ENCODE assay signal across 20 cellular contexts in genomic region chr4:156606444-156607197, GRCh38.
DNase-seq lines count a peak whose midpoint lies in the region; ATAC-seq and TF ChIP-seq lines count a peak whose summit lies in the region.
"Had no signal": no experiment of that assay in that cellular context is flagged by ENCODE, and none has a peak within 500 bp of the region (broad histone marks: within the 10 kb centered on the region; RNA-seq: fewer than 3 reads in every experiment).

No MANE protein-coding gene starts in this region.

- CTCF ChIA-PET in SK-N-SH (lab: Yijun Ruan, JAX) (no interaction called here), Caco-2 (lab: Charles Lee) (interaction anchor here (0.7 kb wide), 1 partner anchor 10 kb away, joined by 3 read pairs; no protein-coding TSS in a partner anchor)

- POLR2A ChIA-PET in SK-N-SH (lab: Yijun Ruan, JAX): no interaction called here
- POLR2A ChIA-PET in Caco-2 (lab: Charles Lee): no interaction called here

- H3K27me3 Mint-ChIP-seq in nephron (ENCODE audit: low read depth) (no peaks in the 10 kb centered on the region), Caco-2 (ENCODE audit: insufficient read depth, unreplicated experiment) (peaks cover 1% of the 10 kb centered on the region)
- H3K27me3 Mint-ChIP-seq: activated naive CD4-positive, alpha-beta T cell treated with anti-CD3 and anti-CD28 coated beads, Interleukin-2, amount 10 ng/mL, durations not matched to agents 7 days and 5 days; naive thymus-derived CD8-positive, alpha-beta T cell had no signal

- H3K4me1 ChIP-seq in SK-N-SH (ENCODE audit: control insufficient read depth in 1 of 2, insufficient read depth in 2 of 2, low read depth in 1 of 2, low read length in 1 of 2): peaks cover 0 to 11% of the 10 kb centered on the region in 2 experiments; a peak in 1 of 4 replicates
- H3K4me1 ChIP-seq in fibroblast of lung (ENCODE audit: control insufficient read depth, extremely low read depth, insufficient read depth, low read length): peaks cover 2% of the 10 kb centered on the region
- no peaks in the 10 kb centered on the region for H3K4me1 ChIP-seq in left ventricle myocardium inferior
- no peaks in the 10 kb centered on the region for H3K4me1 ChIP-seq in Caco-2
- H3K4me1 ChIP-seq in aorta (ENCODE audit: control insufficient read depth in 1 of 2, insufficient read depth in 2 of 2, low read length in 2 of 2): peaks cover 0 to 5% of the 10 kb centered on the region in 2 donors
- H3K4me1 ChIP-seq: body of pancreas, gastrocnemius medialis, transverse colon had no signal

- no TSS peak for BruUV-seq in Caco-2 (replicated peaks; lab: Mats Ljungman, UMichigan)

- H3K4me2 ChIP-seq in SK-N-SH: peak overlapping the region; percentile 26; the same call in 1 of the 2 replicates
- no peak overlapping the region for H3K4me2 ChIP-seq in fibroblast of lung (ENCODE audit: extremely low read depth, insufficient read depth, low read length)

- peaks cover 16% of the 10 kb centered on the region for H3F3A ChIP-seq in SK-N-SH (replicated peaks; ENCODE audit: insufficient read depth)

- H3K9me2 ChIP-seq in SK-N-SH: no peaks in the 10 kb centered on the region

- TF ChIP-seq CTCF in SK-N-SH (IDR thresholded peaks at IDR 0.05): no peak
- TF ChIP-seq CTCF in fibroblast of lung (conservative IDR thresholded peaks at IDR 0.05 in 1 of 2, IDR thresholded peaks at IDR 0.05 in 1 of 2; ENCODE audit: low read depth in 1 of 2, low read length in 2 of 2): no peak
- TF ChIP-seq CTCF in nephron (IDR thresholded peaks at IDR 0.05; ENCODE audit: unreplicated experiment in 3 of 3): no peak
- no peak for TF ChIP-seq CTCF in left ventricle myocardium inferior (IDR thresholded peaks at IDR 0.05; ENCODE audit: borderline replicate concordance)
- no peak for TF ChIP-seq CTCF in Caco-2 (IDR thresholded peaks at IDR 0.05; ENCODE audit: insufficient read depth in 1 of 2, low read depth in 1 of 2, low read length in 1 of 2, severe bottlenecking in 1 of 2, unreplicated experiment in 1 of 2)

- H3K36me3 ChIP-seq in SK-N-SH (replicated peaks in 1 of 2; ENCODE audit: control insufficient read depth in 1 of 2, insufficient read depth in 2 of 2, low read length in 1 of 2) (no peaks in the 10 kb centered on the region), fibroblast of lung (ENCODE audit: control insufficient read depth, insufficient read depth, low read length) (no peaks in the 10 kb centered on the region), left ventricle myocardium inferior (no peaks in the 10 kb centered on the region), Caco-2 (ENCODE audit: control insufficient read depth, insufficient read depth, low read length) (no peaks in the 10 kb centered on the region), aorta (ENCODE audit: control insufficient read depth in 1 of 2, insufficient read depth in 2 of 2, low read length in 1 of 2) (no peaks in the 10 kb centered on the region)
- H3K36me3 ChIP-seq: gastrocnemius medialis, transverse colon had no signal

- H3K27ac ChIP-seq in SK-N-SH (ENCODE audit: low read depth in 2 of 2, low read length in 1 of 2) (peak overlapping the region; percentile 31 to 43; a peak in 3 of 4 replicates), fibroblast of lung (ENCODE audit: insufficient read depth, low read length) (no peak overlapping the region), left ventricle myocardium inferior (replicated peaks) (no peak overlapping the region), aorta (ENCODE audit: low read depth in 1 of 2, low read length in 2 of 2) (no peak overlapping the region)
- H3K27ac ChIP-seq: body of pancreas, gastrocnemius medialis, skin epidermis, transverse colon had no signal

- H3K36me3 Mint-ChIP-seq in nephron (ENCODE audit: low read depth) (no peaks in the 10 kb centered on the region), Caco-2 (ENCODE audit: insufficient read depth, unreplicated experiment) (no peaks in the 10 kb centered on the region)
- H3K36me3 Mint-ChIP-seq: activated naive CD4-positive, alpha-beta T cell treated with anti-CD3 and anti-CD28 coated beads, Interleukin-2, amount 10 ng/mL, durations not matched to agents 7 days and 5 days; naive thymus-derived CD8-positive, alpha-beta T cell had no signal

- H4K20me1 ChIP-seq in SK-N-SH (ENCODE audit: insufficient read depth): no peaks in the 10 kb centered on the region
- no peaks in the 10 kb centered on the region for H4K20me1 ChIP-seq in fibroblast of lung (ENCODE audit: control insufficient read depth, extremely low read depth, insufficient read depth, low read length)

- H3K9me3 Mint-ChIP-seq in nephron (peaks cover 4% of the 10 kb centered on the region), Caco-2 (ENCODE audit: unreplicated experiment) (peaks cover 3% of the 10 kb centered on the region)

- H3K27me3 ChIP-seq in SK-N-SH (ENCODE audit: insufficient read depth): no peaks in the 10 kb centered on the region
- H3K27me3 ChIP-seq in fibroblast of lung (ENCODE audit: control insufficient read depth, insufficient read depth, low read length): no peaks in the 10 kb centered on the region
- no peaks in the 10 kb centered on the region for H3K27me3 ChIP-seq in left ventricle myocardium inferior (ENCODE audit: low read depth)
- H3K27me3 ChIP-seq in Caco-2 (replicated peaks; ENCODE audit: control insufficient read depth, insufficient read depth, low read length): no peaks in the 10 kb centered on the region
- no peaks in the 10 kb centered on the region for H3K27me3 ChIP-seq in aorta (ENCODE audit: control insufficient read depth in 1 of 2, insufficient read depth in 2 of 2, low read length in 1 of 2)
- H3K27me3 ChIP-seq: body of pancreas, gastrocnemius medialis, transverse colon had no signal

- intact Hi-C loops in left ventricle myocardium inferior (cut with micrococcal nuclease) (no loop called here), Caco-2 (cut with micrococcal nuclease; ENCODE audit: unreplicated experiment) (no loop called here), aorta (cut with DNase I) (no loop called here)

- WGBS in SK-N-SH (ENCODE audit: low lambda C conversion rate): 61% methylated on average over 4 of the region's 4 CpGs
- WGBS in aorta, 2 donors: 46 to 50% methylated on average over 4 of the region's 4 CpGs

- DNase-seq in SK-N-SH (no peak), fibroblast of lung (ENCODE audit: low read depth in 2 of 2) (peak; percentile 18 to 99), left ventricle myocardium inferior (no peak), Caco-2 (no peak), aorta (no peak), NCI-H748 treated with DMSO at 0.1 percent for 48 hours (lab: John Stamatoyannopoulos, UW) (no peak)
- DNase-seq: activated naive CD4-positive, alpha-beta T cell treated with anti-CD3 and anti-CD28 coated beads, Interleukin-2, amount 10 ng/mL, durations not matched to agents 7 days and 5 days; activated T-cell treated with anti-CD3 and anti-CD28 coated beads, Interleukin-2, amount 50 U/mL, for 72 hours; body of pancreas; gastrocnemius medialis; naive thymus-derived CD8-positive, alpha-beta T cell; NCI-H1436; NCI-H526; stimulated activated naive CD8-positive, alpha-beta T cell treated with anti-CD3 and anti-CD28 coated beads, Interleukin-15, Interleukin-2, amounts not matched to agents 100 U/mL and 50 U/mL, for 24 hours; transverse colon had no signal

- H3K27ac Mint-ChIP-seq in nephron (peak overlapping the region; percentile 64 to 83 (median 79)), Caco-2 (ENCODE audit: unreplicated experiment) (no peak overlapping the region)
- H3K27ac Mint-ChIP-seq: activated naive CD4-positive, alpha-beta T cell treated with anti-CD3 and anti-CD28 coated beads, Interleukin-2, amount 10 ng/mL, durations not matched to agents 7 days and 5 days; activated T-cell treated with anti-CD3 and anti-CD28 coated beads, Interleukin-2, amount 50 U/mL, for 72 hours; naive thymus-derived CD8-positive, alpha-beta T cell had no signal

- no peak overlapping the region for H3K9ac ChIP-seq in SK-N-SH
- H3K9ac ChIP-seq in fibroblast of lung (ENCODE audit: insufficient read depth, low read length): no peak overlapping the region

- H3K4me1 Mint-ChIP-seq in nephron: peaks cover 31% of the 10 kb centered on the region
- H3K4me1 Mint-ChIP-seq in Caco-2 (ENCODE audit: low read depth, unreplicated experiment): no peaks in the 10 kb centered on the region
- H3K4me1 Mint-ChIP-seq: activated naive CD4-positive, alpha-beta T cell treated with anti-CD3 and anti-CD28 coated beads, Interleukin-2, amount 10 ng/mL, durations not matched to agents 7 days and 5 days; naive thymus-derived CD8-positive, alpha-beta T cell had no signal

- no peak for ATAC-seq in aorta (ENCODE audit: low FRiP score)
- ATAC-seq: activated CD4-positive, CD25-positive, alpha-beta regulatory T cell treated with anti-CD3 and anti-CD28 coated beads, Interleukin-2, amount 50 U/mL, for 24 hours; activated T-cell treated with anti-CD3 and anti-CD28 coated beads, Interleukin-2, amount 50 U/mL, for 72 hours; body of pancreas; gastrocnemius medialis; HCT116; naive thymus-derived CD8-positive, alpha-beta T cell; stimulated activated naive CD8-positive, alpha-beta T cell treated with anti-CD3 and anti-CD28 coated beads, Interleukin-15, Interleukin-2, amounts not matched to agents 100 U/mL and 50 U/mL, for 24 hours had no signal

- no peak for TF ChIP-seq EP300 in SK-N-SH (IDR thresholded peaks at IDR 0.05; ENCODE audit: borderline replicate concordance in 1 of 2, low read depth in 1 of 2, low read length in 1 of 2)

- H3K79me2 ChIP-seq in SK-N-SH (ENCODE audit: insufficient read depth) (no peaks in the 10 kb centered on the region), fibroblast of lung (ENCODE audit: control insufficient read depth, insufficient read depth, low read length) (no peaks in the 10 kb centered on the region)

- TF ChIP-seq RAD21 in SK-N-SH (IDR thresholded peaks at IDR 0.05; ENCODE audit: low read length): no peak

- H3K4me3 ChIP-seq in SK-N-SH (ENCODE audit: low read depth in 2 of 2, low read length in 1 of 2): no peak overlapping the region
- no peak overlapping the region for H3K4me3 ChIP-seq in fibroblast of lung (replicated peaks in 1 of 4; ENCODE audit: control extremely low read depth in 1 of 4, insufficient read depth in 1 of 4, low read depth in 3 of 4, low read length in 4 of 4)
- H3K4me3 ChIP-seq in left ventricle myocardium inferior: no peak overlapping the region
- no peak overlapping the region for H3K4me3 ChIP-seq in Caco-2 (ENCODE audit: low read depth, low read length)
- H3K4me3 ChIP-seq in aorta (ENCODE audit: low read length in 2 of 2): no peak overlapping the region
- H3K4me3 ChIP-seq: body of pancreas, gastrocnemius medialis, lung, skin epidermis, transverse colon had no signal

- 0 out of 2 replicates have a peak overlapping the region, but pooled peaks have one; percentile 49 for H2AFZ ChIP-seq in SK-N-SH (ENCODE audit: low read depth)
- no peak overlapping the region for H2AFZ ChIP-seq in fibroblast of lung (ENCODE audit: low read length)

- H3K4me3 Mint-ChIP-seq in nephron (no peak overlapping the region), Caco-2 (ENCODE audit: unreplicated experiment) (no peak overlapping the region)
- H3K4me3 Mint-ChIP-seq: activated naive CD4-positive, alpha-beta T cell treated with anti-CD3 and anti-CD28 coated beads, Interleukin-2, amount 10 ng/mL, durations not matched to agents 7 days and 5 days; activated T-cell treated with anti-CD3 and anti-CD28 coated beads, Interleukin-2, amount 50 U/mL, for 72 hours; naive thymus-derived CD8-positive, alpha-beta T cell had no signal

- H3K9me3 ChIP-seq in SK-N-SH (no peaks in the 10 kb centered on the region), fibroblast of lung (ENCODE audit: control insufficient read depth, insufficient read depth, low read depth, low read length) (no peaks in the 10 kb centered on the region), left ventricle myocardium inferior (replicated peaks) (no peaks in the 10 kb centered on the region), Caco-2 (no peaks in the 10 kb centered on the region), aorta (ENCODE audit: control insufficient read depth, low read length) (no peaks in the 10 kb centered on the region)
- H3K9me3 ChIP-seq: body of pancreas, gastrocnemius medialis, transverse colon had no signal

Comparison
In these comparisons a context has a peak if more than half of its experiments do, and no peak if none do; other contexts are left out.
1. DNase-seq: peak in fibroblast of lung (2 of 2); none in SK-N-SH (single experiment), left ventricle myocardium inferior (single experiment), Caco-2 (0 of 2), aorta (0 of 2) and NCI-H748 treated with DMSO at 0.1 percent for 48 hours (single experiment).
2. H3K27ac ChIP-seq: peak in SK-N-SH (2 of 2); none in fibroblast of lung (single experiment), left ventricle myocardium inferior (single experiment) and aorta (0 of 2).